12 cellular contexts compared by ENCODE assay signal in genomic region chr2:127153691-127154158, GRCh38. TPM values are rescaled to one million over a fixed set of nuclear protein-coding genes. Genes with fewer than 3 reads are reported as not detected.
DNase-seq lines count a peak whose midpoint lies in the region; ATAC-seq and TF ChIP-seq lines count a peak whose summit lies in the region.
"Had no signal": no experiment of that assay in that cellular context is flagged by ENCODE, and none has a peak within 500 bp of the region (broad histone marks: within the 10 kb centered on the region; RNA-seq: fewer than 3 reads in every experiment).

No MANE protein-coding gene starts in this region.

- ATAC-seq in HG02623 (IDR thresholded peaks at IDR 0.05; ENCODE audit: unreplicated experiment), result no peak
- ATAC-seq: activated naive CD4-positive, alpha-beta T cell treated with anti-CD3 and anti-CD28 coated beads, Interleukin-2, amount 50 U/mL, for 72 hours had no signal

- no peaks in the 10 kb centered on the region; the same call in 1 of the 2 replicates for H3K36me3 Mint-ChIP-seq in HFFc6 (ENCODE audit: low read depth)
- no peaks in the 10 kb centered on the region for H3K36me3 Mint-ChIP-seq in activated T-cell treated with anti-CD3 and anti-CD28 coated beads, Interleukin-2, amount 50 U/mL, for 24 hours (ENCODE audit: low read depth)

- in situ Hi-C loops in astrocyte of the spinal cord (cut with HindIII; ENCODE audit: low sequenced_read_pairs), result no loop called here

- peaks cover 49% of the 10 kb centered on the region for H3K4me1 Mint-ChIP-seq in HFFc6 (ENCODE audit: low read depth)
- no peaks in the 10 kb centered on the region for H3K4me1 Mint-ChIP-seq in activated T-cell treated with anti-CD3 and anti-CD28 coated beads, Interleukin-2, amount 50 U/mL, for 24 hours (ENCODE audit: low read depth)

- H3K4me3 Mint-ChIP-seq in HFFc6, result peak overlapping the region; percentile 42
- no peak overlapping the region for H3K4me3 Mint-ChIP-seq in activated T-cell treated with anti-CD3 and anti-CD28 coated beads, Interleukin-2, amount 50 U/mL, for 24 hours

- peaks cover 2% of the 10 kb centered on the region for H3K27me3 Mint-ChIP-seq in HFFc6 (ENCODE audit: insufficient read depth)
- H3K27me3 Mint-ChIP-seq in activated T-cell treated with anti-CD3 and anti-CD28 coated beads, Interleukin-2, amount 50 U/mL, for 24 hours, result no peaks in the 10 kb centered on the region

- H3K9me3 Mint-ChIP-seq in HFFc6, result no peaks in the 10 kb centered on the region; the same call in none of the 2 replicates
- no peaks in the 10 kb centered on the region for H3K9me3 Mint-ChIP-seq in activated T-cell treated with anti-CD3 and anti-CD28 coated beads, Interleukin-2, amount 50 U/mL, for 24 hours
- H3K9me3 Mint-ChIP-seq: activated naive CD4-positive, alpha-beta T cell treated with anti-CD3 and anti-CD28 coated beads, Interleukin-2, amount 50 U/mL, for 72 hours had no signal

- peak overlapping the region; percentile 59 for H3K27ac ChIP-seq in substantia nigra (ENCODE audit: low read depth, low read length, poor library complexity, severe bottlenecking)
- H3K27ac ChIP-seq: HL-60, tibial artery had no signal

- H3K27ac Mint-ChIP-seq in HFFc6, result peak overlapping the region; percentile 90
- no peak overlapping the region for H3K27ac Mint-ChIP-seq in activated T-cell treated with anti-CD3 and anti-CD28 coated beads, Interleukin-2, amount 50 U/mL, for 24 hours
- H3K27ac Mint-ChIP-seq: activated naive CD4-positive, alpha-beta T cell treated with anti-CD3 and anti-CD28 coated beads, Interleukin-2, amount 50 U/mL, for 72 hours had no signal

- H3K4me3 ChIP-seq in astrocyte of the spinal cord (ENCODE audit: low read depth, low read length), result no peak overlapping the region
- H3K4me3 ChIP-seq: tibial artery had no signal

- TF ChIP-seq CTCF in HFFc6 (IDR thresholded peaks at IDR 0.05) (no peak; the same call in 1 of the 2 replicates), astrocyte of the spinal cord (IDR thresholded peaks at IDR 0.05; ENCODE audit: low read depth, low read length) (peak; percentile 3)

- peak; percentile 85 for DNase-seq in HFFc6
- peak; percentile 94 for DNase-seq in astrocyte of the spinal cord (ENCODE audit: low read depth, low spot score)
- DNase-seq in kidney glomerular epithelial cell (lab: John Stamatoyannopoulos, UW), result peak; percentile 76
- peak in 29 of 49 donors; percentile 35 to 80 (median 60) for DNase-seq in substantia nigra (lab: John Stamatoyannopoulos, UW)
- DNase-seq in middle frontal gyrus (ENCODE audit: extremely low spot score, low spot score), result no peak
- DNase-seq in activated T-cell treated with anti-CD3 and anti-CD28 coated beads, Interleukin-2, amount 50 U/mL, for 24 hours, result no peak
- no peak for DNase-seq in HT-29 (ENCODE audit: low spot score)
- DNase-seq: GF-D8 had no signal

RNA-seq across cellular contexts. Expression of gene BIN1, which starts 46.8 kb away (rescaled TPM):
- total RNA-seq in HFFc6 (2021; fragmentation: NEBNext Ultra II Directional; extraction: Animal tissue kit (Norgen Biotek cat#: 25700)), result 10 to 100 TPM; 22.6 to 26.1 (median 23.5) TPM
- total RNA-seq in HT-29 (2014; rRNA removed; shearing (Covaris generic)), result 119 and 126 TPM in 2 replicates

Comparison
In these comparisons a context has a peak if more than half of its experiments do, and no peak if none do; other contexts are left out.
1. DNase-seq: peak in HFFc6 (single experiment), astrocyte of the spinal cord (single experiment), kidney glomerular epithelial cell (single experiment) and substantia nigra (29 of 49); none in middle frontal gyrus (single experiment), activated T-cell treated with anti-CD3 and anti-CD28 coated beads, Interleukin-2, amount 50 U/mL, for 24 hours (single experiment) and HT-29 (single experiment).